Comparison of ENCODE assay signal across 8 cellular contexts in the genomic region with DNA sequence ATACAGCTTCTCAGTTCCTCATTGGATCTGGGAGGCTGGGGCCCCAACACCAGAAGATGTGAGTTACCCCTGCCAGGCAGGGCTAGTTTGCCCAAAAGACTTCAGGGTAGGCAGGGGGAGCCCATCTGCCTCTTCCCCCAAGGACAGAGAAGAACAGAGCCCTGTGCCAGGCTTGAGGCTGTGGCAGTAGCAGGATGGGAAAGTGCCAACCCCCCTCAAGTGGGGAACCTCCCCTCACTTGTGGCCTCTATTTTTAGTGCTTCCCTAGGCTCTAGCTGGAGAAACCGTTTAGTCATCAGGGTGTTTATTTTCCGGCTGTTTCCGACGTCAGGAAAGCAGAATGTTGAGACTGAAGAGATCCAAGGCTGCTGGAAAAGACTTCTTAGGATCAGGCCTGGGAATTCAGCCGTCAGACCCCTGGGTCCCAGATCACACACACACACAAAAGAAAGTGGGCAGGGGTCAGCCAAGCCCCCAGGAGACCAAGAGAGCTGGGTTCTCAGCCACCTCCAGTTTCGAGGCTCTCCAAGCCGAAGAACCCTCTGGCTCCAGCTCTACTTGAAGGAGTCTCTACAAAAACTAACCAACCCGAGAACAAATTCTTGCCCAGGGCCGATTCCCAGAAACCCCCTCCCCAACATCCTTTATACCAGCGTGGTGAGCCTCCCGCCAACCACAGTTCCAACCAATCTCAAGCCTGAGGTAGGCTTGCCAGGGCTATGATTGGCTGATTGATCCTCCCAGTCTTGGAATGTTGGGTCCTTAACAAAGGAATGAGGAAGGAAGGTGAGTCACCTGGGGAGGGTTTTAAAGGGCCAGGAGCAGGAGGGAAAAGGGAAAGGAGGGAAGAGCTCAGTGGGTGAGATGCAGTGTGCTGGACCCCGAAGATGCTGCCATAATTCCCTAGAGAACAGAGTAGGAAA. TPM values are rescaled to one million over a fixed set of nuclear protein-coding genes. Genes with fewer than 3 reads are reported as not detected.
DNase-seq lines count a peak whose midpoint lies in the region; ATAC-seq and TF ChIP-seq lines count a peak whose summit lies in the region.

No MANE protein-coding gene starts in this region.

- peak overlapping the region; percentile 77 for H3K9ac ChIP-seq in SK-N-SH

- no peak for ATAC-seq in effector memory CD8-positive, alpha-beta T cell (replicated peaks)
- ATAC-seq in lower lobe of right lung, result peak; percentile 36 to 60
- no peak for ATAC-seq in HG02642 (IDR thresholded peaks at IDR 0.05; ENCODE audit: poor library complexity, unreplicated experiment)
- no peak for ATAC-seq in HG02840 (IDR thresholded peaks at IDR 0.05; ENCODE audit: low FRiP score, unreplicated experiment)

- peak overlapping the region; percentile 98 for H3K27ac Mint-ChIP-seq in activated naive CD4-positive, alpha-beta T cell treated with anti-CD3 and anti-CD28 coated beads, Interleukin-2, amount 10 ng/mL, durations not matched to agents 7 days and 5 days
- peak overlapping the region; percentile 99 to 100 for H3K27ac Mint-ChIP-seq in effector memory CD8-positive, alpha-beta T cell

- POLR2A ChIA-PET in SK-N-SH (lab: Yijun Ruan, JAX), result interaction anchor here (1.2 kb wide), 1 partner anchor 46 kb away, joined by 3 read pairs; no protein-coding TSS in a partner anchor

- no peak overlapping the region; the same call in 1 of the 2 replicates for H2AFZ ChIP-seq in SK-N-SH (ENCODE audit: low read depth)

- intact Hi-C loops in lower lobe of right lung (cut with DNase I) (no loop called here), testis (cut with DNase I; ENCODE audit: low total_unique reads) (no loop called here)

- H3K27ac ChIP-seq in SK-N-SH (ENCODE audit: low read depth in 2 of 2, low read length in 1 of 2), result peak overlapping the region; percentile 98 to 100
- H3K27ac ChIP-seq in lower lobe of right lung, result peak overlapping the region; percentile 100
- H3K27ac ChIP-seq in testis, result peak overlapping the region; percentile 98 to 100

- WGBS in SK-N-SH (ENCODE audit: low lambda C conversion rate), result 30% methylated on average over 12 of the region's 12 CpGs
- 18% methylated on average over 12 of the region's 12 CpGs for WGBS in testis, 2 donors

- H4K20me1 ChIP-seq in SK-N-SH (ENCODE audit: insufficient read depth), result peaks cover 17% of the 10 kb centered on the region

- peaks cover 32% of the 10 kb centered on the region for H3F3A ChIP-seq in SK-N-SH (replicated peaks; ENCODE audit: insufficient read depth)

- H3K4me1 Mint-ChIP-seq in activated naive CD4-positive, alpha-beta T cell treated with anti-CD3 and anti-CD28 coated beads, Interleukin-2, amount 10 ng/mL, durations not matched to agents 7 days and 5 days, result peaks cover 71% of the 10 kb centered on the region
- peaks cover 55 to 56% of the 10 kb centered on the region in 2 donors for H3K4me1 Mint-ChIP-seq in effector memory CD8-positive, alpha-beta T cell (ENCODE audit: low read depth in 2 of 2)

- no peaks in the 10 kb centered on the region for H3K9me3 ChIP-seq in SK-N-SH
- H3K9me3 ChIP-seq in lower lobe of right lung, result no peaks in the 10 kb centered on the region
- no peaks in the 10 kb centered on the region for H3K9me3 ChIP-seq in testis

- peaks cover 5% of the 10 kb centered on the region for H3K27me3 Mint-ChIP-seq in activated naive CD4-positive, alpha-beta T cell treated with anti-CD3 and anti-CD28 coated beads, Interleukin-2, amount 10 ng/mL, durations not matched to agents 7 days and 5 days
- no peaks in the 10 kb centered on the region for H3K27me3 Mint-ChIP-seq in effector memory CD8-positive, alpha-beta T cell

- no peaks in the 10 kb centered on the region for H3K9me3 Mint-ChIP-seq in activated naive CD4-positive, alpha-beta T cell treated with anti-CD3 and anti-CD28 coated beads, Interleukin-2, amount 10 ng/mL, durations not matched to agents 7 days and 5 days
- no peaks in the 10 kb centered on the region for H3K9me3 Mint-ChIP-seq in effector memory CD8-positive, alpha-beta T cell

- H3K4me3 ChIP-seq in SK-N-SH (ENCODE audit: low read depth in 2 of 2, low read length in 1 of 2) (peak overlapping the region; percentile 2 to 20; a peak in 3 of 4 replicates), lower lobe of right lung (peak overlapping the region; percentile 45), testis (no peak overlapping the region)

- H3K4me1 ChIP-seq in SK-N-SH (ENCODE audit: control insufficient read depth in 1 of 2, insufficient read depth in 2 of 2, low read depth in 1 of 2, low read length in 1 of 2) (peaks cover 39 to 56% of the 10 kb centered on the region in 2 experiments), lower lobe of right lung (peaks cover 61% of the 10 kb centered on the region), testis (peaks cover 56% of the 10 kb centered on the region)

- CTCF ChIA-PET in activated naive CD4-positive, alpha-beta T cell treated with anti-CD3 and anti-CD28 coated beads, Interleukin-2, amount 10 ng/mL, durations not matched to agents 7 days and 5 days (lab: Charles Lee), result interaction anchor here (1.1 to 10.8 kb wide), 5 partner anchors 17 to 105 kb away, joined by 5 to 150 read pairs (median 8); partner anchors contain the start of gene GPATCH4
- CTCF ChIA-PET in SK-N-SH (lab: Yijun Ruan, JAX), result interaction anchor here (0.6 to 3.6 kb wide), 7 partner anchors 14 to 156 kb away, joined by 3 to 14 read pairs (median 3); no protein-coding TSS in a partner anchor

- H3K27me3 ChIP-seq in SK-N-SH (ENCODE audit: insufficient read depth), result no peaks in the 10 kb centered on the region
- no peaks in the 10 kb centered on the region for H3K27me3 ChIP-seq in lower lobe of right lung (ENCODE audit: low read depth)
- no peaks in the 10 kb centered on the region for H3K27me3 ChIP-seq in testis

- no peaks in the 10 kb centered on the region for H3K9me2 ChIP-seq in SK-N-SH

- DNase-seq in activated naive CD4-positive, alpha-beta T cell treated with anti-CD3 and anti-CD28 coated beads, Interleukin-2, amount 10 ng/mL, durations not matched to agents 7 days and 5 days, result no peak
- no peak for DNase-seq in activated naive CD4-positive, alpha-beta T cell treated with Interleukin-2 at 50 U/mL for 16 hours
- no peak for DNase-seq in SK-N-SH
- no peak for DNase-seq in effector memory CD8-positive, alpha-beta T cell
- peak; percentile 84 for DNase-seq in lower lobe of right lung
- peak; percentile 78 for DNase-seq in testis

- H3K36me3 Mint-ChIP-seq in activated naive CD4-positive, alpha-beta T cell treated with anti-CD3 and anti-CD28 coated beads, Interleukin-2, amount 10 ng/mL, durations not matched to agents 7 days and 5 days, result peaks cover 12% of the 10 kb centered on the region
- peaks cover 58% of the 10 kb centered on the region for H3K36me3 Mint-ChIP-seq in effector memory CD8-positive, alpha-beta T cell (ENCODE audit: insufficient read depth)

- TF ChIP-seq POLR2A in testis (IDR thresholded peaks at IDR 0.05), result no peak

- TF ChIP-seq CTCF in SK-N-SH (IDR thresholded peaks at IDR 0.05), result no peak
- no peak for TF ChIP-seq CTCF in lower lobe of right lung (IDR thresholded peaks at IDR 0.05)
- no peak for TF ChIP-seq CTCF in testis (IDR thresholded peaks at IDR 0.05)

- peak in 1 of 2 experiments; percentile 45; a peak in 1 of 4 replicates for TF ChIP-seq EP300 in SK-N-SH (IDR thresholded peaks at IDR 0.05; ENCODE audit: borderline replicate concordance in 1 of 2, low read depth in 1 of 2, low read length in 1 of 2)

- peaks cover 33% of the 10 kb centered on the region for H3K79me2 ChIP-seq in SK-N-SH (ENCODE audit: insufficient read depth)

- H3K4me2 ChIP-seq in SK-N-SH, result peak overlapping the region; percentile 94

- no peak for TF ChIP-seq RAD21 in SK-N-SH (IDR thresholded peaks at IDR 0.05; ENCODE audit: low read length)

- H3K36me3 ChIP-seq in SK-N-SH (replicated peaks in 1 of 2; ENCODE audit: control insufficient read depth in 1 of 2, insufficient read depth in 2 of 2, low read length in 1 of 2), result no peaks in the 10 kb centered on the region
- no peaks in the 10 kb centered on the region for H3K36me3 ChIP-seq in lower lobe of right lung
- no peaks in the 10 kb centered on the region for H3K36me3 ChIP-seq in testis (ENCODE audit: low read depth, missing control alignments)

- H3K4me3 Mint-ChIP-seq in activated naive CD4-positive, alpha-beta T cell treated with anti-CD3 and anti-CD28 coated beads, Interleukin-2, amount 10 ng/mL, durations not matched to agents 7 days and 5 days, result peak overlapping the region; percentile 10
- H3K4me3 Mint-ChIP-seq in effector memory CD8-positive, alpha-beta T cell, result peak overlapping the region; percentile 83 to 88

TF ChIP-seq in SK-N-SH, 30 proteins besides CTCF, POLR2A, EP300 and RAD21 (continues in another document):
- TF ChIP-seq GABPA (IDR thresholded peaks at IDR 0.05; ENCODE audit: low read depth) (no peak), TCF12 (IDR thresholded peaks at IDR 0.05) (peak; percentile 46; the same call in 1 of the 2 replicates), TEAD4 (IDR thresholded peaks at IDR 0.05; ENCODE audit: borderline replicate concordance, insufficient read depth) (peak; percentile 51; the same call in 1 of the 2 replicates), MEF2A (IDR thresholded peaks at IDR 0.05; ENCODE audit: borderline replicate concordance, low read depth) (peak; percentile 94), ELF1 (IDR thresholded peaks at IDR 0.05) (peak; percentile 94)
- TF ChIP-seq, protein P1, sequence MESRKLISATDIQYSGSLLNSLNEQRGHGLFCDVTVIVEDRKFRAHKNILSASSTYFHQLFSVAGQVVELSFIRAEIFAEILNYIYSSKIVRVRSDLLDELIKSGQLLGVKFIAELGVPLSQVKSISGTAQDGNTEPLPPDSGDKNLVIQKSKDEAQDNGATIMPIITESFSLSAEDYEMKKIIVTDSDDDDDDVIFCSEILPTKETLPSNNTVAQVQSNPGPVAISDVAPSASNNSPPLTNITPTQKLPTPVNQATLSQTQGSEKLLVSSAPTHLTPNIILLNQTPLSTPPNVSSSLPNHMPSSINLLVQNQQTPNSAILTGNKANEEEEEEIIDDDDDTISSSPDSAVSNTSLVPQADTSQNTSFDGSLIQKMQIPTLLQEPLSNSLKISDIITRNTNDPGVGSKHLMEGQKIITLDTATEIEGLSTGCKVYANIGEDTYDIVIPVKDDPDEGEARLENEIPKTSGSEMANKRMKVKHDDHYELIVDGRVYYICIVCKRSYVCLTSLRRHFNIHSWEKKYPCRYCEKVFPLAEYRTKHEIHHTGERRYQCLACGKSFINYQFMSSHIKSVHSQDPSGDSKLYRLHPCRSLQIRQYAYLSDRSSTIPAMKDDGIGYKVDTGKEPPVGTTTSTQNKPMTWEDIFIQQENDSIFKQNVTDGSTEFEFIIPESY (IDR thresholded peaks at IDR 0.05; ENCODE audit: borderline replicate concordance, low read depth), result no peak

RNA-seq across cellular contexts. Expression of gene MEF2D, which starts 2.4 kb away (rescaled TPM):
- 14.3 and 16.0 TPM in 2 replicates for polyA plus RNA-seq in SK-N-SH (2012; rRNA removed)
- 10.5 and 12.4 TPM in 2 replicates for polyA plus RNA-seq in SK-N-SH (2012; cell fraction: cytosol; rRNA removed)
- 38.6 and 41.0 TPM in 2 replicates for polyA plus RNA-seq in SK-N-SH (2012; cell fraction: nucleus; rRNA removed)
- 51.0 TPM for total RNA-seq in lower lobe of right lung
- 100 to 1,000 TPM in 1 of 2 donors, 10 to 100 TPM in 1; 96.8 to 113 TPM for total RNA-seq in testis
- polyA plus RNA-seq in testis (ENCODE audit: insufficient read depth, low read depth, low replicate concordance), result 34.4 TPM

Comparison
In these comparisons a context has a peak if more than half of its experiments do, and no peak if none do; other contexts are left out.
1. DNase-seq: peak in lower lobe of right lung (single experiment) and testis (single experiment); none in activated naive CD4-positive, alpha-beta T cell treated with anti-CD3 and anti-CD28 coated beads, Interleukin-2, amount 10 ng/mL, durations not matched to agents 7 days and 5 days (single experiment), activated naive CD4-positive, alpha-beta T cell treated with Interleukin-2 at 50 U/mL for 16 hours (single experiment), SK-N-SH (single experiment) and effector memory CD8-positive, alpha-beta T cell (0 of 3).
2. H3K4me3 ChIP-seq: peak in SK-N-SH (2 of 2) and lower lobe of right lung (single experiment); none in testis (0 of 2).
3. ATAC-seq: peak in lower lobe of right lung (2 of 2); none in effector memory CD8-positive, alpha-beta T cell (single experiment), HG02642 (single experiment) and HG02840 (single experiment).
4. Peak in every context shown above with its lines, with median percentiles within 50 percentile points of each other: H3K27ac ChIP-seq.